In the genomic region with DNA sequence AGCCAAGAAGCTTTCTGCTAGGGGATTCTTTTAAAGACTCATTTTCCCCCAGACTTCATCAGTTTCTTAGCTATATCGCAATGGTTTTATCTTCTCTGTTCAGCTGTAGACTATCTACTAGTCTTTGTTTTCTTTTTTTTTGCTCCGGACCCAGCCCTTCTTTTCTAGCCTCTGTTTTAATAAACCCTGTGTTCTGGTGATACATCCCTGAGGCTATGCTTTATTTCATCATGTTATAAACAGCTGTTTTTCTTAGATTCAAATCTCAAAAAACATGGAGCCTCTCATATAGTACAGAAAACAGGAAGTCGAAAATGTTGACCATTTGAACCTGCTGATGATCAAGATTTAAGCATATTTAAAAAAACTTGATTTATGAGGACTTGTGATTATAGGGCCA, we compare ENCODE assay signal across 1 cellular context.
TF ChIP-seq lines count a peak whose summit lies in the region.

No MANE protein-coding gene starts in this region.

TF ChIP-seq in K562, 482 proteins besides CTCF, POLR2A, EP300 and RAD21 (continued from another document and continues in another):
- TF ChIP-seq YY1 (IDR thresholded peaks at IDR 0.05; ENCODE audit: borderline replicate concordance in 1 of 3, control insufficient read depth in 1 of 3, extremely low read depth in 1 of 3, insufficient read depth in 3 of 3, insufficient read length in 1 of 3, insufficient replicate concordance in 2 of 3, low read depth in 1 of 3, low read length in 2 of 3) (no peak), ZNF253 (CRISPR knock-in tag; conservative IDR thresholded peaks at IDR 0.05) (no peak), ETV5 (CRISPR knock-in tag; IDR thresholded peaks at IDR 0.05; ENCODE audit: low read depth) (no peak), SRSF3 (IDR thresholded peaks at IDR 0.05; ENCODE audit: insufficient read depth, low read length) (no peak), ZNF316 (IDR thresholded peaks at IDR 0.05) (no peak), THRAP3 (IDR thresholded peaks at IDR 0.05; ENCODE audit: borderline replicate concordance) (no peak), HOXB6 (CRISPR knock-in tag; IDR thresholded peaks at IDR 0.05; ENCODE audit: borderline replicate concordance) (no peak), HDAC3 (IDR thresholded peaks at IDR 0.05; ENCODE audit: borderline replicate concordance, partially characterized antibody) (peak; percentile 74), CBX2 (IDR thresholded peaks at IDR 0.05; ENCODE audit: insufficient read depth, low read length, poor library complexity, severe bottlenecking) (no peak), MYBL2 (IDR thresholded peaks at IDR 0.05; ENCODE audit: low read depth) (no peak), MYBL2 (CRISPR knock-in tag; IDR thresholded peaks at IDR 0.05; ENCODE audit: borderline replicate concordance) (no peak), NR2C2 (CRISPR knock-in tag; IDR thresholded peaks at IDR 0.05) (no peak), NR2C2 (tag; IDR thresholded peaks at IDR 0.05) (peak; percentile 65), KDM2B (CRISPR knock-in tag; IDR thresholded peaks at IDR 0.05) (peak; percentile 15; the same call in 1 of the 2 replicates), ZFP30 (CRISPR knock-in tag; IDR thresholded peaks at IDR 0.05; ENCODE audit: borderline replicate concordance) (no peak), ZNF347 (CRISPR knock-in tag; IDR thresholded peaks at IDR 0.05; ENCODE audit: low read depth) (no peak), MAZ (CRISPR knock-in tag; conservative IDR thresholded peaks at IDR 0.05 in 1 of 2, IDR thresholded peaks at IDR 0.05 in 1 of 2) (no peak; a peak in 1 of 4 replicates), RBM34 (IDR thresholded peaks at IDR 0.05; ENCODE audit: borderline replicate concordance, insufficient read depth, low read length) (no peak), SREBF2 (CRISPR knock-in tag; IDR thresholded peaks at IDR 0.05) (no peak), PYGO2 (tag; IDR thresholded peaks at IDR 0.05) (no peak), HDAC8 (tag; IDR thresholded peaks at IDR 0.05) (no peak), NUFIP1 (IDR thresholded peaks at IDR 0.05; ENCODE audit: partially characterized antibody) (no peak), ARNT (IDR thresholded peaks at IDR 0.05) (peak in 1 of 2 experiments; percentile 77; a peak in 2 of 4 replicates), JUNB (CRISPR knock-in tag; conservative IDR thresholded peaks at IDR 0.05) (no peak), RBM15 (IDR thresholded peaks at IDR 0.05; ENCODE audit: insufficient read depth, low read length) (no peak), NFIC (IDR thresholded peaks at IDR 0.05) (peak; percentile 40; the same call in 1 of the 2 replicates), HNRNPUL1 (IDR thresholded peaks at IDR 0.05; ENCODE audit: low read length) (no peak), BRD4 (IDR thresholded peaks at IDR 0.05) (no peak), ZNF766 (CRISPR knock-in tag; conservative IDR thresholded peaks at IDR 0.05) (peak; percentile 75), ZNF212 (CRISPR knock-in tag; IDR thresholded peaks at IDR 0.05) (no peak), GABPB2 (CRISPR knock-in tag; conservative IDR thresholded peaks at IDR 0.05) (no peak), HSF4 (CRISPR knock-in tag; IDR thresholded peaks at IDR 0.05; ENCODE audit: borderline replicate concordance) (no peak), ZNF274 (IDR thresholded peaks at IDR 0.05; ENCODE audit: borderline replicate concordance, low read depth, low read length) (no peak), MYC (IDR thresholded peaks at IDR 0.05; ENCODE audit: low read depth, low read length) (no peak), MYC (CRISPR knock-in tag; IDR thresholded peaks at IDR 0.05; ENCODE audit: borderline replicate concordance, low read depth) (no peak), NCOA2 (IDR thresholded peaks at IDR 0.05; ENCODE audit: partially characterized antibody in 2 of 2) (no peak), ZNF324 (CRISPR knock-in tag; IDR thresholded peaks at IDR 0.05) (no peak), ZNF699 (CRISPR knock-in tag; IDR thresholded peaks at IDR 0.05; ENCODE audit: insufficient replicate concordance) (no peak), ZNF717 (CRISPR knock-in tag; IDR thresholded peaks at IDR 0.05) (no peak)
- TF ChIP-seq, protein P1, sequence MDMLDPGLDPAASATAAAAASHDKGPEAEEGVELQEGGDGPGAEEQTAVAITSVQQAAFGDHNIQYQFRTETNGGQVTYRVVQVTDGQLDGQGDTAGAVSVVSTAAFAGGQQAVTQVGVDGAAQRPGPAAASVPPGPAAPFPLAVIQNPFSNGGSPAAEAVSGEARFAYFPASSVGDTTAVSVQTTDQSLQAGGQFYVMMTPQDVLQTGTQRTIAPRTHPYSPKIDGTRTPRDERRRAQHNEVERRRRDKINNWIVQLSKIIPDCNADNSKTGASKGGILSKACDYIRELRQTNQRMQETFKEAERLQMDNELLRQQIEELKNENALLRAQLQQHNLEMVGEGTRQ (CRISPR knock-in tag; IDR thresholded peaks at IDR 0.05) = no peak
- TF ChIP-seq, protein P2, sequence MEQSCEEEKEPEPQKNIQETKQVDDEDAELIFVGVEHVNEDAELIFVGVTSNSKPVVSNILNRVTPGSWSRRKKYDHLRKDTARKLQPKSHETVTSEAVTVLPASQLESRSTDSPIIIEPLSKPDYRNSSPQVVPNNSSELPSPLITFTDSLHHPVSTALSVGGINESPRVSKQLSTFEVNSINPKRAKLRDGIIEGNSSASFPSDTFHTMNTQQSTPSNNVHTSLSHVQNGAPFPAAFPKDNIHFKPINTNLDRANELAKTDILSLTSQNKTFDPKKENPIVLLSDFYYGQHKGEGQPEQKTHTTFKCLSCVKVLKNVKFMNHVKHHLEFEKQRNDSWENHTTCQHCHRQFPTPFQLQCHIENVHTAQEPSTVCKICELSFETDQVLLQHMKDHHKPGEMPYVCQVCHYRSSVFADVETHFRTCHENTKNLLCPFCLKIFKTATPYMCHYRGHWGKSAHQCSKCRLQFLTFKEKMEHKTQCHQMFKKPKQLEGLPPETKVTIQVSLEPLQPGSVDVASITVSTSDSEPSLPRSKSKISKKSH (CRISPR knock-in tag; IDR thresholded peaks at IDR 0.05) = no peak
- TF ChIP-seq, protein P3, sequence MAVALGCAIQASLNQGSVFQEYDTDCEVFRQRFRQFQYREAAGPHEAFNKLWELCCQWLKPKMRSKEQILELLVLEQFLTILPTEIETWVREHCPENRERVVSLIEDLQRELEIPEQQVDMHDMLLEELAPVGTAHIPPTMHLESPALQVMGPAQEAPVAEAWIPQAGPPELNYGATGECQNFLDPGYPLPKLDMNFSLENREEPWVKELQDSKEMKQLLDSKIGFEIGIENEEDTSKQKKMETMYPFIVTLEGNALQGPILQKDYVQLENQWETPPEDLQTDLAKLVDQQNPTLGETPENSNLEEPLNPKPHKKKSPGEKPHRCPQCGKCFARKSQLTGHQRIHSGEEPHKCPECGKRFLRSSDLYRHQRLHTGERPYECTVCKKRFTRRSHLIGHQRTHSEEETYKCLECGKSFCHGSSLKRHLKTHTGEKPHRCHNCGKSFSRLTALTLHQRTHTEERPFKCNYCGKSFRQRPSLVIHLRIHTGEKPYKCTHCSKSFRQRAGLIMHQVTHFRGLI (CRISPR knock-in tag; IDR thresholded peaks at IDR 0.05) = 0 out of 2 replicates have a peak, but pooled peaks have one; percentile 3
- TF ChIP-seq, protein P4, sequence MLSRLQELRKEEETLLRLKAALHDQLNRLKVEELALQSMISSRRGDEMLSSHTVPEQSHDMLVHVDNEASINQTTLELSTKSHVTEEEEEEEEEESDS (CRISPR knock-in tag; IDR thresholded peaks at IDR 0.05) = no peak
- TF ChIP-seq, protein P5, sequence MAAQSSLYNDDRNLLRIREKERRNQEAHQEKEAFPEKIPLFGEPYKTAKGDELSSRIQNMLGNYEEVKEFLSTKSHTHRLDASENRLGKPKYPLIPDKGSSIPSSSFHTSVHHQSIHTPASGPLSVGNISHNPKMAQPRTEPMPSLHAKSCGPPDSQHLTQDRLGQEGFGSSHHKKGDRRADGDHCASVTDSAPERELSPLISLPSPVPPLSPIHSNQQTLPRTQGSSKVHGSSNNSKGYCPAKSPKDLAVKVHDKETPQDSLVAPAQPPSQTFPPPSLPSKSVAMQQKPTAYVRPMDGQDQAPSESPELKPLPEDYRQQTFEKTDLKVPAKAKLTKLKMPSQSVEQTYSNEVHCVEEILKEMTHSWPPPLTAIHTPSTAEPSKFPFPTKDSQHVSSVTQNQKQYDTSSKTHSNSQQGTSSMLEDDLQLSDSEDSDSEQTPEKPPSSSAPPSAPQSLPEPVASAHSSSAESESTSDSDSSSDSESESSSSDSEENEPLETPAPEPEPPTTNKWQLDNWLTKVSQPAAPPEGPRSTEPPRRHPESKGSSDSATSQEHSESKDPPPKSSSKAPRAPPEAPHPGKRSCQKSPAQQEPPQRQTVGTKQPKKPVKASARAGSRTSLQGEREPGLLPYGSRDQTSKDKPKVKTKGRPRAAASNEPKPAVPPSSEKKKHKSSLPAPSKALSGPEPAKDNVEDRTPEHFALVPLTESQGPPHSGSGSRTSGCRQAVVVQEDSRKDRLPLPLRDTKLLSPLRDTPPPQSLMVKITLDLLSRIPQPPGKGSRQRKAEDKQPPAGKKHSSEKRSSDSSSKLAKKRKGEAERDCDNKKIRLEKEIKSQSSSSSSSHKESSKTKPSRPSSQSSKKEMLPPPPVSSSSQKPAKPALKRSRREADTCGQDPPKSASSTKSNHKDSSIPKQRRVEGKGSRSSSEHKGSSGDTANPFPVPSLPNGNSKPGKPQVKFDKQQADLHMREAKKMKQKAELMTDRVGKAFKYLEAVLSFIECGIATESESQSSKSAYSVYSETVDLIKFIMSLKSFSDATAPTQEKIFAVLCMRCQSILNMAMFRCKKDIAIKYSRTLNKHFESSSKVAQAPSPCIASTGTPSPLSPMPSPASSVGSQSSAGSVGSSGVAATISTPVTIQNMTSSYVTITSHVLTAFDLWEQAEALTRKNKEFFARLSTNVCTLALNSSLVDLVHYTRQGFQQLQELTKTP (IDR thresholded peaks at IDR 0.05; ENCODE audit: low read depth in 1 of 2, partially characterized antibody in 2 of 2) = peak; percentile 50 to 76
- TF ChIP-seq, protein P6, sequence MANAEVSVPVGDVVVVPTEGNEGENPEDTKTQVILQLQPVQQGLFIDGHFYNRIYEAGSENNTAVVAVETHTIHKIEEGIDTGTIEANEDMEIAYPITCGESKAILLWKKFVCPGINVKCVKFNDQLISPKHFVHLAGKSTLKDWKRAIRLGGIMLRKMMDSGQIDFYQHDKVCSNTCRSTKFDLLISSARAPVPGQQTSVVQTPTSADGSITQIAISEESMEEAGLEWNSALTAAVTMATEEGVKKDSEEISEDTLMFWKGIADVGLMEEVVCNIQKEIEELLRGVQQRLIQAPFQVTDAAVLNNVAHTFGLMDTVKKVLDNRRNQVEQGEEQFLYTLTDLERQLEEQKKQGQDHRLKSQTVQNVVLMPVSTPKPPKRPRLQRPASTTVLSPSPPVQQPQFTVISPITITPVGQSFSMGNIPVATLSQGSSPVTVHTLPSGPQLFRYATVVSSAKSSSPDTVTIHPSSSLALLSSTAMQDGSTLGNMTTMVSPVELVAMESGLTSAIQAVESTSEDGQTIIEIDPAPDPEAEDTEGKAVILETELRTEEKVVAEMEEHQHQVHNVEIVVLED (CRISPR knock-in tag; IDR thresholded peaks at IDR 0.05) = no peak
- TF ChIP-seq, protein P7, sequence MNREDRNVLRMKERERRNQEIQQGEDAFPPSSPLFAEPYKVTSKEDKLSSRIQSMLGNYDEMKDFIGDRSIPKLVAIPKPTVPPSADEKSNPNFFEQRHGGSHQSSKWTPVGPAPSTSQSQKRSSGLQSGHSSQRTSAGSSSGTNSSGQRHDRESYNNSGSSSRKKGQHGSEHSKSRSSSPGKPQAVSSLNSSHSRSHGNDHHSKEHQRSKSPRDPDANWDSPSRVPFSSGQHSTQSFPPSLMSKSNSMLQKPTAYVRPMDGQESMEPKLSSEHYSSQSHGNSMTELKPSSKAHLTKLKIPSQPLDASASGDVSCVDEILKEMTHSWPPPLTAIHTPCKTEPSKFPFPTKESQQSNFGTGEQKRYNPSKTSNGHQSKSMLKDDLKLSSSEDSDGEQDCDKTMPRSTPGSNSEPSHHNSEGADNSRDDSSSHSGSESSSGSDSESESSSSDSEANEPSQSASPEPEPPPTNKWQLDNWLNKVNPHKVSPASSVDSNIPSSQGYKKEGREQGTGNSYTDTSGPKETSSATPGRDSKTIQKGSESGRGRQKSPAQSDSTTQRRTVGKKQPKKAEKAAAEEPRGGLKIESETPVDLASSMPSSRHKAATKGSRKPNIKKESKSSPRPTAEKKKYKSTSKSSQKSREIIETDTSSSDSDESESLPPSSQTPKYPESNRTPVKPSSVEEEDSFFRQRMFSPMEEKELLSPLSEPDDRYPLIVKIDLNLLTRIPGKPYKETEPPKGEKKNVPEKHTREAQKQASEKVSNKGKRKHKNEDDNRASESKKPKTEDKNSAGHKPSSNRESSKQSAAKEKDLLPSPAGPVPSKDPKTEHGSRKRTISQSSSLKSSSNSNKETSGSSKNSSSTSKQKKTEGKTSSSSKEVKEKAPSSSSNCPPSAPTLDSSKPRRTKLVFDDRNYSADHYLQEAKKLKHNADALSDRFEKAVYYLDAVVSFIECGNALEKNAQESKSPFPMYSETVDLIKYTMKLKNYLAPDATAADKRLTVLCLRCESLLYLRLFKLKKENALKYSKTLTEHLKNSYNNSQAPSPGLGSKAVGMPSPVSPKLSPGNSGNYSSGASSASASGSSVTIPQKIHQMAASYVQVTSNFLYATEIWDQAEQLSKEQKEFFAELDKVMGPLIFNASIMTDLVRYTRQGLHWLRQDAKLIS (CRISPR knock-in tag; IDR thresholded peaks at IDR 0.05) = no peak
- TF ChIP-seq, protein P8, sequence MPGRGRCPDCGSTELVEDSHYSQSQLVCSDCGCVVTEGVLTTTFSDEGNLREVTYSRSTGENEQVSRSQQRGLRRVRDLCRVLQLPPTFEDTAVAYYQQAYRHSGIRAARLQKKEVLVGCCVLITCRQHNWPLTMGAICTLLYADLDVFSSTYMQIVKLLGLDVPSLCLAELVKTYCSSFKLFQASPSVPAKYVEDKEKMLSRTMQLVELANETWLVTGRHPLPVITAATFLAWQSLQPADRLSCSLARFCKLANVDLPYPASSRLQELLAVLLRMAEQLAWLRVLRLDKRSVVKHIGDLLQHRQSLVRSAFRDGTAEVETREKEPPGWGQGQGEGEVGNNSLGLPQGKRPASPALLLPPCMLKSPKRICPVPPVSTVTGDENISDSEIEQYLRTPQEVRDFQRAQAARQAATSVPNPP (IDR thresholded peaks at IDR 0.05; ENCODE audit: borderline replicate concordance, insufficient read depth, insufficient read length) = no peak
- TF ChIP-seq, protein P9, sequence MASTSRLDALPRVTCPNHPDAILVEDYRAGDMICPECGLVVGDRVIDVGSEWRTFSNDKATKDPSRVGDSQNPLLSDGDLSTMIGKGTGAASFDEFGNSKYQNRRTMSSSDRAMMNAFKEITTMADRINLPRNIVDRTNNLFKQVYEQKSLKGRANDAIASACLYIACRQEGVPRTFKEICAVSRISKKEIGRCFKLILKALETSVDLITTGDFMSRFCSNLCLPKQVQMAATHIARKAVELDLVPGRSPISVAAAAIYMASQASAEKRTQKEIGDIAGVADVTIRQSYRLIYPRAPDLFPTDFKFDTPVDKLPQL (IDR thresholded peaks at IDR 0.05; ENCODE audit: extremely low read depth, insufficient read length) = no peak
- TF ChIP-seq, protein P10, sequence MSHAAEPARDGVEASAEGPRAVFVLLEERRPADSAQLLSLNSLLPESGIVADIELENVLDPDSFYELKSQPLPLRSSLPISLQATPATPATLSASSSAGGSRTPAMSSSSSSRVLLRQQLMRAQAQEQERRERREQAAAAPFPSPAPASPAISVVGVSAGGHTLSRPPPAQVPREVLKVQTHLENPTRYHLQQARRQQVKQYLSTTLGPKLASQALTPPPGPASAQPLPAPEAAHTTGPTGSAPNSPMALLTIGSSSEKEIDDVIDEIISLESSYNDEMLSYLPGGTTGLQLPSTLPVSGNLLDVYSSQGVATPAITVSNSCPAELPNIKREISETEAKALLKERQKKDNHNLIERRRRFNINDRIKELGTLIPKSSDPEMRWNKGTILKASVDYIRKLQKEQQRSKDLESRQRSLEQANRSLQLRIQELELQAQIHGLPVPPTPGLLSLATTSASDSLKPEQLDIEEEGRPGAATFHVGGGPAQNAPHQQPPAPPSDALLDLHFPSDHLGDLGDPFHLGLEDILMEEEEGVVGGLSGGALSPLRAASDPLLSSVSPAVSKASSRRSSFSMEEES (CRISPR knock-in tag; IDR thresholded peaks at IDR 0.05) = no peak
